ENCODE assay signal across 17 cellular contexts in genomic region chr13:45328661-45329105, GRCh38. TPM values are rescaled to one million over a fixed set of nuclear protein-coding genes. Genes with fewer than 3 reads are reported as not detected.
DNase-seq lines count a peak whose midpoint lies in the region; ATAC-seq and TF ChIP-seq lines count a peak whose summit lies in the region.
"Had no signal": no experiment of that assay in that cellular context is flagged by ENCODE, and none has a peak within 500 bp of the region (broad histone marks: within the 10 kb centered on the region; RNA-seq: fewer than 3 reads in every experiment).

No MANE protein-coding gene starts in this region.

- no peak overlapping the region for H4K8ac ChIP-seq in trophoblast cell (ENCODE audit: low read depth, low read length)

- H3K27ac Mint-ChIP-seq in CD4-positive, alpha-beta T cell = peak overlapping the region; percentile 61
- no peak overlapping the region for H3K27ac Mint-ChIP-seq in activated naive CD4-positive, alpha-beta T cell treated with anti-CD3 and anti-CD28 coated beads for 36 hours
- H3K27ac Mint-ChIP-seq: activated B cell treated with CpG ODN at 0.5 μM for 24 hours had no signal

- DNase-seq in CD4-positive, alpha-beta T cell = no peak
- DNase-seq in SK-N-SH (no peak), epithelial cell of prostate (ENCODE audit: low read depth, low spot score) (no peak), trophoblast cell (peak; percentile 42 to 84), SKM-1 treated with dmso at 0.1 percent for 144 hours (lab: John Stamatoyannopoulos, UW; ENCODE audit: unreplicated experiment) (no peak), NCI-H2227 treated with DMSO at 0.1 percent for 48 hours (lab: John Stamatoyannopoulos, UW) (no peak), upper lobe of left lung (no peak)
- no peak for DNase-seq in activated naive CD4-positive, alpha-beta T cell treated with anti-CD3 and anti-CD28 coated beads for 36 hours
- DNase-seq: activated B cell treated with CpG ODN at 0.5 μM for 24 hours; activated CD8-positive, alpha-beta memory T cell treated with anti-CD3 and anti-CD28 coated beads, Interleukin-2, amount 50 U/mL, for 4 hours; activated naive CD8-positive, alpha-beta T cell treated with anti-CD3 and anti-CD28 coated beads, Interleukin-2, amount 10 ng/mL, durations not matched to agents 7 days and 5 days; Calu3; midbrain; NCI-H1417; NCI-H524 treated with DMSO at 0.1 percent for 48 hours; SHP77 had no signal

- no peak for TF ChIP-seq EP300 in SK-N-SH (IDR thresholded peaks at IDR 0.05; ENCODE audit: borderline replicate concordance in 1 of 2, low read depth in 1 of 2, low read length in 1 of 2)
- no peak for TF ChIP-seq EP300 in upper lobe of left lung (IDR thresholded peaks at IDR 0.05)

- no peak overlapping the region for H4K91ac ChIP-seq in trophoblast cell (ENCODE audit: low read depth, low read length)

- H3F3A ChIP-seq in SK-N-SH (replicated peaks; ENCODE audit: insufficient read depth) = peaks cover 66% of the 10 kb centered on the region

- H3K27me3 Mint-ChIP-seq in CD4-positive, alpha-beta T cell = no peaks in the 10 kb centered on the region
- no peaks in the 10 kb centered on the region for H3K27me3 Mint-ChIP-seq in activated naive CD4-positive, alpha-beta T cell treated with anti-CD3 and anti-CD28 coated beads for 36 hours (ENCODE audit: low read depth)
- H3K27me3 Mint-ChIP-seq: activated B cell treated with CpG ODN at 0.5 μM for 24 hours; activated naive CD8-positive, alpha-beta T cell treated with anti-CD3 and anti-CD28 coated beads, Interleukin-2, amount 10 ng/mL, durations not matched to agents 7 days and 5 days; IgD-negative memory B cell had no signal

- H4K12ac ChIP-seq in trophoblast cell (ENCODE audit: low read depth, low read length) = no peak overlapping the region

- H3K36me3 ChIP-seq in SK-N-SH (replicated peaks in 1 of 2; ENCODE audit: control insufficient read depth in 1 of 2, insufficient read depth in 2 of 2, low read length in 1 of 2) (peaks cover 0 to 1% of the 10 kb centered on the region in 2 experiments), trophoblast cell (ENCODE audit: control insufficient read depth in 1 of 2, insufficient read depth in 2 of 2, low read length in 2 of 2) (no peaks in the 10 kb centered on the region), upper lobe of left lung (peaks cover 0 to 5% (median 0%) of the 10 kb centered on the region in 4 donors)

- no peak for TF ChIP-seq RAD21 in SK-N-SH (IDR thresholded peaks at IDR 0.05; ENCODE audit: low read length)

- H3K4me3 ChIP-seq in SK-N-SH (ENCODE audit: low read depth in 2 of 2, low read length in 1 of 2) = no peak overlapping the region
- H3K4me3 ChIP-seq in trophoblast cell (ENCODE audit: low read depth, low read length) = no peak overlapping the region
- H3K4me3 ChIP-seq in upper lobe of left lung = no peak overlapping the region

- H3K9me2 ChIP-seq in SK-N-SH = no peaks in the 10 kb centered on the region

- ATAC-seq in CD4-positive, alpha-beta T cell (ENCODE audit: poor library complexity) = no peak
- ATAC-seq in upper lobe of left lung (ENCODE audit: low FRiP score in 2 of 2) = no peak

- H3K18ac ChIP-seq in trophoblast cell (ENCODE audit: low read length) = no peak overlapping the region

- H3K14ac ChIP-seq in trophoblast cell (ENCODE audit: low read length) = no peak overlapping the region

- no peaks in the 10 kb centered on the region for H3K36me3 Mint-ChIP-seq in CD4-positive, alpha-beta T cell (ENCODE audit: low read depth)
- no peaks in the 10 kb centered on the region for H3K36me3 Mint-ChIP-seq in activated naive CD4-positive, alpha-beta T cell treated with anti-CD3 and anti-CD28 coated beads for 36 hours (ENCODE audit: low read depth)
- H3K36me3 Mint-ChIP-seq: IgD-negative memory B cell had no signal

- H3K23ac ChIP-seq in trophoblast cell (ENCODE audit: low read length) = no peak overlapping the region

- peak overlapping the region; percentile 67 for H3K4me2 ChIP-seq in SK-N-SH
- no peak overlapping the region for H3K4me2 ChIP-seq in trophoblast cell (ENCODE audit: low read length)

- no peak overlapping the region for H2BK12ac ChIP-seq in trophoblast cell (ENCODE audit: low read length)

- no peak overlapping the region for H2BK120ac ChIP-seq in trophoblast cell (ENCODE audit: insufficient read depth, low read length, poor library complexity)

- H2AK5ac ChIP-seq in trophoblast cell (ENCODE audit: low read length) = no peak overlapping the region

- H3K9me3 Mint-ChIP-seq in CD4-positive, alpha-beta T cell = no peaks in the 10 kb centered on the region
- no peaks in the 10 kb centered on the region for H3K9me3 Mint-ChIP-seq in activated naive CD4-positive, alpha-beta T cell treated with anti-CD3 and anti-CD28 coated beads for 36 hours
- H3K9me3 Mint-ChIP-seq: activated B cell treated with CpG ODN at 0.5 μM for 24 hours; activated naive CD8-positive, alpha-beta T cell treated with anti-CD3 and anti-CD28 coated beads, Interleukin-2, amount 10 ng/mL, durations not matched to agents 7 days and 5 days; IgD-negative memory B cell had no signal

- peaks cover 74% of the 10 kb centered on the region for H3K4me1 Mint-ChIP-seq in CD4-positive, alpha-beta T cell (ENCODE audit: low read depth)
- H3K4me1 Mint-ChIP-seq in activated naive CD4-positive, alpha-beta T cell treated with anti-CD3 and anti-CD28 coated beads for 36 hours (ENCODE audit: low read depth) = peaks cover 59% of the 10 kb centered on the region

- POLR2A ChIA-PET in CD4-positive, alpha-beta T cell (lab: Charles Lee) = interaction anchor here (1.6 kb wide), 1 partner anchor 12 kb away, joined by 15 read pairs; the partner anchor contains the start of gene TPT1
- POLR2A ChIA-PET in SK-N-SH (lab: Yijun Ruan, JAX) = no interaction called here

- no peaks in the 10 kb centered on the region for H3K79me1 ChIP-seq in trophoblast cell (ENCODE audit: low read length)

- H2AFZ ChIP-seq in SK-N-SH (ENCODE audit: low read depth) = no peak overlapping the region
- no peak overlapping the region for H2AFZ ChIP-seq in trophoblast cell (ENCODE audit: insufficient read depth, low read length, poor library complexity)

- TF ChIP-seq CTCF in CD4-positive, alpha-beta T cell (IDR thresholded peaks at IDR 0.05) = no peak
- TF ChIP-seq CTCF in SK-N-SH (IDR thresholded peaks at IDR 0.05) (no peak), upper lobe of left lung (IDR thresholded peaks at IDR 0.05) (no peak)

- H3K9ac ChIP-seq in SK-N-SH = no peak overlapping the region
- no peak overlapping the region for H3K9ac ChIP-seq in trophoblast cell (ENCODE audit: low read length)

- peaks cover 18% of the 10 kb centered on the region for H4K20me1 ChIP-seq in SK-N-SH (ENCODE audit: insufficient read depth)

- no peak overlapping the region for H2BK5ac ChIP-seq in trophoblast cell (ENCODE audit: low read depth, low read length, poor library complexity)

- 41% methylated on average over 3 of the region's 3 CpGs for WGBS in SK-N-SH (ENCODE audit: low lambda C conversion rate)
- WGBS in trophoblast cell (ENCODE audit: extremely low coverage, insufficient coverage, insufficient read length) = no CpG with 5 or more reads among the region's 3 CpGs
- WGBS in upper lobe of left lung, 2 donors = 33 to 49% methylated on average over 3 of the region's 3 CpGs

- H3K27ac ChIP-seq in CD4-positive, alpha-beta T cell (ENCODE audit: low read depth, low read length) = no peak overlapping the region
- peak overlapping the region in 1 of 2 experiments; percentile 86; a peak in 2 of 4 replicates for H3K27ac ChIP-seq in SK-N-SH (ENCODE audit: low read depth in 2 of 2, low read length in 1 of 2)
- H3K27ac ChIP-seq in epithelial cell of prostate = peak overlapping the region; percentile 99
- H3K27ac ChIP-seq in trophoblast cell (ENCODE audit: low read depth, low read length) = no peak overlapping the region
- peak overlapping the region in 2 of 4 donors; percentile 50 to 84 for H3K27ac ChIP-seq in upper lobe of left lung

- no peak for TF ChIP-seq POLR2A in upper lobe of left lung (IDR thresholded peaks at IDR 0.05)

- no peaks in the 10 kb centered on the region for H3K27me3 ChIP-seq in CD4-positive, alpha-beta T cell (ENCODE audit: control insufficient read depth, insufficient read depth, low read length)
- H3K27me3 ChIP-seq in SK-N-SH (ENCODE audit: insufficient read depth) (no peaks in the 10 kb centered on the region), trophoblast cell (ENCODE audit: insufficient read depth, low read length) (no peaks in the 10 kb centered on the region), upper lobe of left lung (no peaks in the 10 kb centered on the region)

- H3K4me1 ChIP-seq in SK-N-SH (ENCODE audit: control insufficient read depth in 1 of 2, insufficient read depth in 2 of 2, low read depth in 1 of 2, low read length in 1 of 2) (peaks cover 5 to 62% of the 10 kb centered on the region in 2 experiments), trophoblast cell (ENCODE audit: control insufficient read depth in 1 of 2, insufficient read depth in 2 of 2, low read length in 2 of 2) (peaks cover 0 to 5% of the 10 kb centered on the region in 2 experiments), upper lobe of left lung (peaks cover 41 to 57% (median 51%) of the 10 kb centered on the region in 4 donors)

- CTCF ChIA-PET in CD4-positive, alpha-beta T cell (lab: Charles Lee) = interaction anchor here (0.6 kb wide), 1 partner anchor 558 kb away, joined by 3 read pairs; no protein-coding TSS in a partner anchor
- CTCF ChIA-PET in SK-N-SH (lab: Yijun Ruan, JAX) = interaction anchor here (1.5 kb wide), 1 partner anchor 282 kb away, joined by 7 read pairs; no protein-coding TSS in a partner anchor
- CTCF ChIA-PET in activated naive CD4-positive, alpha-beta T cell treated with anti-CD3 and anti-CD28 coated beads for 36 hours (lab: Charles Lee) = interaction anchor here (0.6 kb wide), 1 partner anchor 11 kb away, joined by 3 read pairs; no protein-coding TSS in a partner anchor

- no peaks in the 10 kb centered on the region for H3K9me3 ChIP-seq in CD4-positive, alpha-beta T cell (ENCODE audit: control insufficient read depth, low read length)
- no peaks in the 10 kb centered on the region for H3K9me3 ChIP-seq in SK-N-SH
- H3K9me3 ChIP-seq in trophoblast cell (ENCODE audit: insufficient read depth, low read depth, low read length) = no peaks in the 10 kb centered on the region
- H3K9me3 ChIP-seq in upper lobe of left lung = no peaks in the 10 kb centered on the region

- H3K79me2 ChIP-seq in SK-N-SH (ENCODE audit: insufficient read depth) (no peaks in the 10 kb centered on the region), trophoblast cell (ENCODE audit: control insufficient read depth, insufficient read depth, low read length, poor library complexity) (no peaks in the 10 kb centered on the region)

- H3K4ac ChIP-seq in trophoblast cell (ENCODE audit: low read depth, low read length) = no peak overlapping the region

- intact Hi-C loops in CD4-positive, alpha-beta T cell (cut with DNase I, micrococcal nuclease) = no loop called here
- intact Hi-C loops in activated naive CD4-positive, alpha-beta T cell treated with anti-CD3 and anti-CD28 coated beads for 36 hours (cut with micrococcal nuclease) = no loop called here

- no peak overlapping the region for H3K4me3 Mint-ChIP-seq in CD4-positive, alpha-beta T cell
- H3K4me3 Mint-ChIP-seq in activated naive CD4-positive, alpha-beta T cell treated with anti-CD3 and anti-CD28 coated beads for 36 hours = no peak overlapping the region

RNA-seq across cellular contexts. Expression of gene TPT1, which starts 12.3 kb away (rescaled TPM):
- total RNA-seq in CD4-positive, alpha-beta T cell = 1,000 to 10,000 TPM; 8,742 to 8,834 TPM
- 1,919 and 2,653 TPM in 2 replicates for polyA plus RNA-seq in SK-N-SH (2012; rRNA removed)
- polyA plus RNA-seq in SK-N-SH (2012; cell fraction: cytosol; rRNA removed) = 3,224 and 4,461 TPM in 2 replicates
- polyA plus RNA-seq in SK-N-SH (2012; cell fraction: nucleus; rRNA removed) = 453 and 593 TPM in 2 replicates
- polyA plus RNA-seq in trophoblast cell (2013) = 3,985 and 4,109 TPM in 2 replicates
- 1,000 to 10,000 TPM; 3,331 to 3,631 TPM for total RNA-seq in activated naive CD4-positive, alpha-beta T cell treated with anti-CD3 and anti-CD28 coated beads for 36 hours
- 1,000 to 10,000 TPM; 1,931 to 4,546 (median 2,844) TPM for total RNA-seq in upper lobe of left lung

Comparison
In these comparisons a context has a peak if more than half of its experiments do, and no peak if none do; other contexts are left out.
1. DNase-seq: peak in trophoblast cell (2 of 2); none in CD4-positive, alpha-beta T cell (0 of 10), SK-N-SH (single experiment), epithelial cell of prostate (single experiment), SKM-1 treated with dmso at 0.1 percent for 144 hours (single experiment), activated naive CD4-positive, alpha-beta T cell treated with anti-CD3 and anti-CD28 coated beads for 36 hours (single experiment), NCI-H2227 treated with DMSO at 0.1 percent for 48 hours (single experiment) and upper lobe of left lung (0 of 2).